13 cellular contexts compared by ENCODE assay signal in the genomic region with DNA sequence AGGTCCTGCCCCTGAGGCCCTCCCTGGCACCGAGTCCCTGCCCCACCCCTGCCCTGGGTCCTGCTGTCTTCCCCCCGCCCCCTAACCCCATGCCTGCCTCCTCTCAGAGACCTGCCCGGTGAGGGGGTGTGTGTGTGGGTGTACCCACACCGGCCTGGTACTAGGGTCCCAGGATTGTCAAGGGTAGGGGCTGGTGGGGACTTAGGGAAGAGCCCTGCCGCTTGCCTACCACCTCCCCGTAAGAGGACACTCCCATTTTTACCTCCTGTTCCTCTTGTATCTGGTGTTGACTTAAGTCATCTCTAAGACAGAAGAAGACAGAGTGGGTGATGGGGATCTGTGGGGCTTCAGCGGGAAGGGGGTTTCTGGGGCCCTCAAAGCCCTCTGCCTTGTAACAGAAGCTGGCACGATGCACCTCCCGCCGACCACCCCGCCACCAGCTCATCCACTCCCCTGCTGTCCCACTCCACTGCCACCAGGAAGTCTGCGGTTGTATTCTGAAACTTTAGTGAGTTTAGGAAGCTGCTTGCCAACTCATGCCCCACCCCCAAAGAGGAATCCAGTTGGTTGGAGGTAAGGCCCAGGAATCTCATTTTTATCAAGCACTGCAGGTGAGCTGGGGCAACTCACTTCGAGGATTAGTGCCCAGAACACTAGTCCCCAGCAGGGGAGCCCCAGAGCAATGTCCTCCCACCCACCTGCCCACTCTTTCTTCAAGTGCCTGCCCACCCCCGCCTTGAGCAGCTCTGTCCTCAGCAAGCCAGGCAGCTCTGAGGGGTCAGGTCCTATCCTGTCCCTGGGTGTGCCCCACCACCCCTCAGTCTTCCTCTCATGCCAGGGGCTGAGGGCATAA. TPM values are rescaled to one million over a fixed set of nuclear protein-coding genes. Genes with fewer than 3 reads are reported as not detected.
DNase-seq lines count a peak whose midpoint lies in the region; ATAC-seq and TF ChIP-seq lines count a peak whose summit lies in the region.
"Had no signal": no experiment of that assay in that cellular context is flagged by ENCODE, and none has a peak within 500 bp of the region (broad histone marks: within the 10 kb centered on the region; RNA-seq: fewer than 3 reads in every experiment).

No MANE protein-coding gene starts in this region.

- H3K9ac ChIP-seq in PC-3 (ENCODE audit: low read length) (no peak overlapping the region), endodermal cell (ENCODE audit: extremely low read depth, low read length, poor library complexity, severe bottlenecking) (no peak overlapping the region)

- no peaks in the 10 kb centered on the region for H3K4me1 ChIP-seq in cardiac muscle cell (ENCODE audit: low read depth)
- H3K4me1 ChIP-seq in heart right ventricle: peaks cover 0 to 26% (median 8%) of the 10 kb centered on the region in 9 donors
- peaks cover 14% of the 10 kb centered on the region for H3K4me1 ChIP-seq in PC-3 (ENCODE audit: insufficient read depth, low read length)
- H3K4me1 ChIP-seq in endodermal cell (ENCODE audit: control insufficient read depth, insufficient read depth, low read length): peaks cover 6% of the 10 kb centered on the region
- H3K4me1 ChIP-seq: ascending aorta had no signal

- H3K27me3 ChIP-seq in cardiac muscle cell (peaks cover 4% of the 10 kb centered on the region), heart right ventricle (no peaks in the 10 kb centered on the region), PC-3 (ENCODE audit: low read length) (no peaks in the 10 kb centered on the region), endodermal cell (ENCODE audit: control insufficient read depth, insufficient read depth, low read length, poor library complexity, severe bottlenecking) (peaks cover 5% of the 10 kb centered on the region)
- H3K27me3 ChIP-seq: ascending aorta had no signal

- H3F3A ChIP-seq in PC-3 (ENCODE audit: low read length, unreplicated experiment): no peaks in the 10 kb centered on the region

- H3K79me2 ChIP-seq in PC-3 (ENCODE audit: low read length): no peaks in the 10 kb centered on the region

- no peaks in the 10 kb centered on the region for H4K20me1 ChIP-seq in PC-3 (ENCODE audit: low read length)

- intact Hi-C loops in heart right ventricle (cut with DNase I): no loop called here
- intact Hi-C loops in PC-3 (cut with micrococcal nuclease): no loop called here

- no peak overlapping the region for H3K4me2 ChIP-seq in PC-3 (ENCODE audit: low read length)

- H3K27ac Mint-ChIP-seq in endodermal cell (no peak overlapping the region), type B pancreatic cell (peak overlapping the region; percentile 41)

- CTCF ChIA-PET in PC-3 (lab: Charles Lee): interaction anchor here (0.6 kb wide), 1 partner anchor 131 kb away, joined by 6 read pairs; no protein-coding TSS in a partner anchor

- H3K4me3 ChIP-seq in cardiac muscle cell: no peak overlapping the region
- no peak overlapping the region for H3K4me3 ChIP-seq in heart right ventricle
- H3K4me3 ChIP-seq in PC-3 (ENCODE audit: low read length): no peak overlapping the region
- H3K4me3 ChIP-seq in endodermal cell (ENCODE audit: low read length): no peak overlapping the region
- H3K4me3 ChIP-seq: ascending aorta, skin epidermis had no signal

- no peaks in the 10 kb centered on the region for H3K36me3 Mint-ChIP-seq in endodermal cell (ENCODE audit: low read depth)
- H3K36me3 Mint-ChIP-seq in type B pancreatic cell: no peaks in the 10 kb centered on the region

- no peak for ATAC-seq in heart right ventricle
- no peak for ATAC-seq in PC-3
- ATAC-seq in HG03439 (IDR thresholded peaks at IDR 0.05; ENCODE audit: unreplicated experiment): no peak
- ATAC-seq: stimulated activated memory B cell treated with anti-CD40 and anti-IgM and Interleukin-4, amounts not matched to agents 10 μg/mL and 1 μg/mL and 100 μg/mL, for 72 hours had no signal

- no peak overlapping the region for H2AFZ ChIP-seq in PC-3 (ENCODE audit: low read length)

- no TSS peak for BruUV-seq in PC-3 (replicated peaks; lab: Mats Ljungman, UMichigan)

- H3K4me3 Mint-ChIP-seq in endodermal cell: peak overlapping the region; percentile 30
- H3K4me3 Mint-ChIP-seq in type B pancreatic cell: no peak overlapping the region
- H3K4me3 Mint-ChIP-seq: stimulated activated memory B cell treated with anti-CD40 and anti-IgM and Interleukin-4, amounts not matched to agents 10 μg/mL and 1 μg/mL and 100 μg/mL, for 72 hours had no signal

- WGBS in heart right ventricle, 2 donors: 82 to 86% methylated on average over 14 of the region's 14 CpGs
- 83 to 100% methylated on average over 1 to 11 of the region's 14 CpGs for WGBS in endodermal cell (ENCODE audit: insufficient coverage in 1 of 2, insufficient read length in 1 of 2), 2 experiments

- H3K36me3 ChIP-seq in cardiac muscle cell (no peaks in the 10 kb centered on the region), heart right ventricle (no peaks in the 10 kb centered on the region), PC-3 (ENCODE audit: low read depth, low read length) (no peaks in the 10 kb centered on the region), endodermal cell (ENCODE audit: control insufficient read depth, insufficient read depth, low read length) (no peaks in the 10 kb centered on the region)
- H3K36me3 ChIP-seq: ascending aorta had no signal

- H3K27me3 Mint-ChIP-seq in endodermal cell (ENCODE audit: insufficient read depth) (peaks cover 25% of the 10 kb centered on the region), type B pancreatic cell (peaks cover 3% of the 10 kb centered on the region)
- H3K27me3 Mint-ChIP-seq: stimulated activated memory B cell treated with anti-CD40 and anti-IgM and Interleukin-4, amounts not matched to agents 10 μg/mL and 1 μg/mL and 100 μg/mL, for 72 hours had no signal

- H3K27ac ChIP-seq in cardiac muscle cell (no peak overlapping the region), heart right ventricle (peak overlapping the region in 1 of 10 donors; percentile 10), PC-3 (ENCODE audit: low read length) (no peak overlapping the region), endodermal cell (ENCODE audit: low read depth, low read length) (no peak overlapping the region)
- H3K27ac ChIP-seq: ascending aorta, skin epidermis had no signal

- H3K9me3 ChIP-seq in cardiac muscle cell (ENCODE audit: low read depth): no peaks in the 10 kb centered on the region
- no peaks in the 10 kb centered on the region for H3K9me3 ChIP-seq in heart right ventricle
- H3K9me3 ChIP-seq in PC-3 (ENCODE audit: low read length): no peaks in the 10 kb centered on the region
- H3K9me3 ChIP-seq in endodermal cell (ENCODE audit: control insufficient read depth, low read length): no peaks in the 10 kb centered on the region
- H3K9me3 ChIP-seq: ascending aorta had no signal

- no peaks in the 10 kb centered on the region for H3K9me3 Mint-ChIP-seq in endodermal cell
- H3K9me3 Mint-ChIP-seq in type B pancreatic cell: no peaks in the 10 kb centered on the region
- H3K9me3 Mint-ChIP-seq: stimulated activated memory B cell treated with anti-CD40 and anti-IgM and Interleukin-4, amounts not matched to agents 10 μg/mL and 1 μg/mL and 100 μg/mL, for 72 hours had no signal

- no peak for DNase-seq in cardiac muscle cell (ENCODE audit: low read depth in 1 of 2, low spot score in 1 of 2)
- no peak for DNase-seq in heart right ventricle
- no peak for DNase-seq in PC-3
- peak; percentile 85 for DNase-seq in endodermal cell
- DNase-seq in type B pancreatic cell (ENCODE audit: extremely low spot score, unreplicated experiment): no peak
- no peak for DNase-seq in amniotic stem cell (lab: John Stamatoyannopoulos, UW)
- no peak for DNase-seq in NCI-H748 treated with DMSO at 0.1 percent for 48 hours (lab: John Stamatoyannopoulos, UW)
- DNase-seq: activated CD4-positive, CD25-positive, alpha-beta regulatory T cell; mesenchymal stem cell had no signal

- POLR2A ChIA-PET in PC-3 (lab: Charles Lee; ENCODE audit: unreplicated experiment): no interaction called here

- H3K4me1 Mint-ChIP-seq in endodermal cell: peaks cover 21% of the 10 kb centered on the region
- H3K4me1 Mint-ChIP-seq in type B pancreatic cell (ENCODE audit: unreplicated experiment): peaks cover 16% of the 10 kb centered on the region

- H3K9me2 ChIP-seq in PC-3 (replicated peaks; ENCODE audit: low read length): no peaks in the 10 kb centered on the region

- TF ChIP-seq CTCF in cardiac muscle cell (IDR thresholded peaks at IDR 0.05; ENCODE audit: low read depth, low read length): peak; percentile 12
- peak in 1 of 9 donors; percentile 5 for TF ChIP-seq CTCF in heart right ventricle (IDR thresholded peaks at IDR 0.05)
- TF ChIP-seq CTCF in PC-3 (conservative IDR thresholded peaks at IDR 0.05; ENCODE audit: low read depth, low read length): 0 out of 2 replicates have a peak, but pooled peaks have one; percentile 26
- peak; percentile 65 for TF ChIP-seq CTCF in endodermal cell (conservative IDR thresholded peaks at IDR 0.05)
- peak; percentile 34 for TF ChIP-seq CTCF in type B pancreatic cell (conservative IDR thresholded peaks at IDR 0.05)

RNA-seq across cellular contexts. Expression of gene SPATA32, which starts 5.6 kb away (rescaled TPM):
- total RNA-seq in cardiac muscle cell (0.45 TPM in 1 of 2 replicates, not detected in the other), heart right ventricle (under 1 TPM in 2 of 10 donors, not detected in 8; 0.13 to 0.16 TPM), PC-3 (2014; rRNA removed) (not detected in 2 replicates), endodermal cell (under 1 TPM in 1 of 2 donors, not detected in 1; 0.18 TPM), type B pancreatic cell (ENCODE audit: low replicate concordance) (not detected in 2 replicates)
- polyA plus RNA-seq in cardiac muscle cell (not detected in 2 replicates), heart right ventricle (not detected)
- not detected for polyA plus RNA-seq in endodermal cell (2013, experiment 1 of 2)
- polyA plus RNA-seq in endodermal cell (2013, experiment 2 of 2): not detected
- total RNA-seq: ascending aorta had no signal

RNA-seq across cellular contexts. Expression of gene FMNL1, which starts 34.7 kb away (rescaled TPM):
- total RNA-seq in cardiac muscle cell (0.51 and 0.95 TPM in 2 replicates), heart right ventricle (10 to 100 TPM in 5 of 10 donors, 1 to 10 TPM in 5; 6.3 to 28.7 (median 9.8) TPM), PC-3 (2014; rRNA removed) (8.2 and 14.2 TPM in 2 replicates), endodermal cell (1 to 10 TPM; 3.5 to 4.5 TPM), type B pancreatic cell (ENCODE audit: low replicate concordance) (1.9 and 6.0 TPM in 2 replicates)
- polyA plus RNA-seq in cardiac muscle cell (0.83 and 1.2 TPM in 2 replicates), heart right ventricle (10 to 100 TPM in 1 of 2 donors, 1 to 10 TPM in 1; 5.3 to 11.1 TPM)
- 1.9 TPM for polyA plus RNA-seq in endodermal cell (2013, experiment 1 of 2)
- 1.7 TPM for polyA plus RNA-seq in endodermal cell (2013, experiment 2 of 2)
